Comparison of ENCODE assay signal across 29 cellular contexts in the genomic region with DNA sequence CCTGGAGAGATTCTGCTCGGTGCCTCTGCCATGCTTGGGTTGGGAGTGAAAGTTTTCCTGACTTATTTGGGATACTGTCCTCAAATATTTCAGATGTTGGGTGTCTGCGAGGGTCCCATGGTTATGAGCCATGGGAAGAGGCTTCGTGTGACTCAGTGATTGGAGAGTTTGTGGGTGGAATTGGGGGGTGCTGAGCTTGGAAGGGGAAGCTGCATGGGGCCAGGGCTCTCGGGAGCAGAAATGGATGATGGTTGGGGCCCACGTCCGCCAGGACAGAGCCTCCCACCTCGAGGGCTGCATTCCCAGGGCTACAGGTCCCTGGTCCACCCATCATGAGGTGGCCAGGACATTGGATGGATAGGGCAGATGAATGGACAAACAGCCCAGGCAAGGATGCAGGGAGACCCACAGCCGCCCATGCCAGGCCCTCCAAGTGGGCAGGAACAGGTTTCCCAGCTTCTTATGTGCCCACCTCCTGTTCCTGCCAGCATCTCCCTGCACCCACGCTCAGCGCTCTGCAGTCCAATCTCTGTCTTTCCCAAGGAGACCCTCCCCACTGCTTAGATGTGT. TPM values are rescaled to one million over a fixed set of nuclear protein-coding genes. Genes with fewer than 3 reads are reported as not detected.
"Had no signal": no experiment of that assay in that cellular context is flagged by ENCODE, and none has a peak within 500 bp of the region (broad histone marks: within the 10 kb centered on the region; RNA-seq: fewer than 3 reads in every experiment).

No MANE protein-coding gene starts in this region.

- H3K9me3 ChIP-seq: ascending aorta, gastrocnemius medialis, right lobe of liver, thyroid gland had no signal

- H3K4me1 ChIP-seq: ascending aorta, gastrocnemius medialis, right lobe of liver, thyroid gland had no signal

- H3K27me3 ChIP-seq: ascending aorta, hepatocyte, right lobe of liver, thyroid gland had no signal

- DNase-seq: activated CD4-positive, alpha-beta T cell treated with anti-CD3 and anti-CD28 coated beads for 1 hour; activated CD4-positive, alpha-beta T cell treated with anti-CD3 and anti-CD28 coated beads, Interleukin-2, amount 10 ng/mL, durations not matched to agents 7 days and 5 days; activated CD8-positive, alpha-beta T cell treated with anti-CD3 and anti-CD28 coated beads, Interleukin-2, amount 10 ng/mL, durations not matched to agents 7 days and 5 days; activated naive CD4-positive, alpha-beta T cell treated with anti-CD3 and anti-CD28 coated beads for 36 hours; activated naive CD8-positive, alpha-beta T cell treated with anti-CD3 and anti-CD28 coated beads, Interleukin-2, amount 10 ng/mL, durations not matched to agents 7 days and 5 days; activated T-cell treated with anti-CD3 and anti-CD28 coated beads, Interleukin-2, amount 50 U/mL, for 4 hours; effector memory CD8-positive, alpha-beta T cell; erythroblast; gastrocnemius medialis; glutamatergic neuron; naive thymus-derived CD8-positive, alpha-beta T cell; occipital lobe; stimulated activated CD4-positive, alpha-beta T cell treated with anti-CD3 and anti-CD28 coated beads, Interleukin-4, amount 100 ng/mL, for 24 hours; substantia nigra; T-helper 2 cell; thyroid gland had no signal

- H3K4me3 ChIP-seq: ascending aorta, cardiac muscle cell, coronary artery, gastrocnemius medialis, hepatocyte, right lobe of liver, skin epidermis, thyroid gland had no signal

- H3K27ac ChIP-seq: ascending aorta, cardiac muscle cell, coronary artery, gastrocnemius medialis, hepatocyte, right lobe of liver, skin epidermis, thyroid gland had no signal

- H3K36me3 ChIP-seq: ascending aorta, cardiac muscle cell, gastrocnemius medialis, right lobe of liver, thyroid gland had no signal

- ATAC-seq: activated CD8-positive, alpha-beta T cell treated with anti-CD3 and anti-CD28 coated beads, Interleukin-2, amount 10 ng/mL, durations not matched to agents 7 days and 5 days; activated T-cell treated with anti-CD3 and anti-CD28 coated beads, Interleukin-2, amount 50 U/mL, for 4 hours; effector memory CD8-positive, alpha-beta T cell; gastrocnemius medialis; naive thymus-derived CD8-positive, alpha-beta T cell; right lobe of liver; SK-N-SH treated with all-trans-retinoic acid at 6 μM for 48 hours; stimulated activated effector memory CD8-positive, alpha-beta T cell treated with anti-CD3 and anti-CD28 coated beads, Interleukin-12 subunit alpha, Interleukin-12 subunit beta, amount 100 ng/mL, for 72 hours had no signal

RNA-seq across cellular contexts. Expression of gene OBP2B, which starts 5.5 kb away (rescaled TPM):
- total RNA-seq: activated CD4-positive, alpha-beta T cell treated with anti-CD3 and anti-CD28 coated beads, Interleukin-2, amount 10 ng/mL, durations not matched to agents 7 days and 5 days; activated CD8-positive, alpha-beta T cell treated with anti-CD3 and anti-CD28 coated beads, Interleukin-2, amount 10 ng/mL, durations not matched to agents 7 days and 5 days; activated naive CD4-positive, alpha-beta T cell treated with anti-CD3 and anti-CD28 coated beads for 36 hours; activated naive CD8-positive, alpha-beta T cell treated with anti-CD3 and anti-CD28 coated beads, Interleukin-2, amount 10 ng/mL, durations not matched to agents 7 days and 5 days; activated T-cell treated with anti-CD3 and anti-CD28 coated beads, Interleukin-2, amount 50 U/mL, for 4 hours; activated T-helper 2 cell treated with anti-CD3 and anti-CD28 coated beads, Interferon-gamma antibody, Interleukin-2, Interleukin-4, amounts not matched to agents 10 μg/mL and 5 μg/mL and 100 μg/mL, durations not matched to agents 14 hours and 24 hours and 36 hours; ascending aorta; cardiac muscle cell; cerebellum; gastrocnemius medialis; hepatocyte; kidney epithelial cell; naive thymus-derived CD8-positive, alpha-beta T cell; neural crest cell; occipital lobe; right lobe of liver; thyroid gland; urinary bladder had no signal
- polyA plus RNA-seq: hepatocyte; naive thymus-derived CD8-positive, alpha-beta T cell; urinary bladder had no signal

RNA-seq across cellular contexts. Expression of gene GBGT1, which starts 39.9 kb away (rescaled TPM):
- polyA plus RNA-seq: naive thymus-derived CD8-positive, alpha-beta T cell had no signal
